In the genomic region with DNA sequence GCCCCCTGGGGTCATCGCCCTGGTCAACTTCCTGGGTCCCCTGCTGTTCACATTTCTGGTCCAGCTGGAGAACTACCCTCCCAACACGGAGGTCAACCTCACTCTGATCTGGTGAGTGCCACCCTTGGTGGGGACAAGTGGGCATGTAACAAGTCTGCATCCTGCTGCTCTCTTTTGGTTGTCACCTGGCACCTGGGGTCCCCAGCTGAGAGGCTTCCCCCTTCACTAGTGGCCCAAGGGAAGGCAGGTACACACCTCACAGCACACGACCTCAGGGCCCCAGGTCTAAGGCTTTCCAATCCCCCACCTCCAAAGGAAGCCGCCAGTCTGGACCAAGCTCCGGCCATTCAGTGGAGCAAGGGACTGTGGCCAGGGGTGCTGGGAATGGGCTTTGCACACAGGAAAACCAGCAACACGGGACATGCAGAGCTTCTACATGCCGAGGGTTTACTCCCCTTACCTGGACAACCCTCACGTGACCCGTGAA, we compare ENCODE assay signal across 21 cellular contexts. TPM values are rescaled to one million over a fixed set of nuclear protein-coding genes. Genes with fewer than 3 reads are reported as not detected.
DNase-seq lines count a peak whose midpoint lies in the region; ATAC-seq and TF ChIP-seq lines count a peak whose summit lies in the region.
"Had no signal": no experiment of that assay in that cellular context is flagged by ENCODE, and none has a peak within 500 bp of the region (broad histone marks: within the 10 kb centered on the region; RNA-seq: fewer than 3 reads in every experiment).

No MANE protein-coding gene starts in this region.

- TF ChIP-seq CTCF in WTC11 (IDR thresholded peaks at IDR 0.05): no peak

- H3K27me3 ChIP-seq in BLaER1: no peaks in the 10 kb centered on the region
- no peaks in the 10 kb centered on the region for H3K27me3 ChIP-seq in naive thymus-derived CD4-positive, alpha-beta T cell (ENCODE audit: control insufficient read depth in 2 of 2, insufficient read depth in 2 of 2, low read length in 2 of 2)

- H3K36me3 Mint-ChIP-seq in WTC11: no peaks in the 10 kb centered on the region
- peaks cover 8 to 53% (median 34%) of the 10 kb centered on the region in 5 donors for H3K36me3 Mint-ChIP-seq in naive thymus-derived CD4-positive, alpha-beta T cell

- no peak overlapping the region for H3K27ac Mint-ChIP-seq in WTC11
- peak overlapping the region in 6 of 9 donors; percentile 17 to 94 (median 85) for H3K27ac Mint-ChIP-seq in naive thymus-derived CD4-positive, alpha-beta T cell

- peak overlapping the region; percentile 100 for H3K4me2 ChIP-seq in BLaER1

- peak overlapping the region; percentile 59 for H3K27ac ChIP-seq in BLaER1
- H3K27ac ChIP-seq in naive thymus-derived CD4-positive, alpha-beta T cell (ENCODE audit: low read depth, low read length): no peak overlapping the region
- H3K27ac ChIP-seq: esophagus squamous epithelium, gastrocnemius medialis, VCaP had no signal

- H3K9ac ChIP-seq in BLaER1: no peak overlapping the region

- peaks cover 31% of the 10 kb centered on the region for H3K36me3 ChIP-seq in BLaER1
- H3K36me3 ChIP-seq in naive thymus-derived CD4-positive, alpha-beta T cell (ENCODE audit: control insufficient read depth in 2 of 3, insufficient read depth in 3 of 3, low read length in 3 of 3): peaks cover 26 to 81% (median 40%) of the 10 kb centered on the region in 3 experiments
- H3K36me3 ChIP-seq: esophagus squamous epithelium, gastrocnemius medialis had no signal

- H3K4me1 Mint-ChIP-seq in WTC11: peaks cover 37% of the 10 kb centered on the region
- peaks cover 53 to 71% (median 62%) of the 10 kb centered on the region in 7 donors for H3K4me1 Mint-ChIP-seq in naive thymus-derived CD4-positive, alpha-beta T cell

- H3K4me3 Mint-ChIP-seq in WTC11: no peak overlapping the region
- H3K4me3 Mint-ChIP-seq in naive thymus-derived CD4-positive, alpha-beta T cell: peak overlapping the region in 8 of 10 donors; percentile 55 to 99 (median 90)

- ATAC-seq in WTC11: no peak
- ATAC-seq in naive thymus-derived CD4-positive, alpha-beta T cell: no peak
- ATAC-seq in HG02678 (IDR thresholded peaks at IDR 0.05; ENCODE audit: unreplicated experiment): no peak

- H3K9me3 Mint-ChIP-seq in WTC11: no peaks in the 10 kb centered on the region
- peaks cover 0 to 9% (median 0%) of the 10 kb centered on the region in 11 donors for H3K9me3 Mint-ChIP-seq in naive thymus-derived CD4-positive, alpha-beta T cell

- H3K4me1 ChIP-seq in BLaER1: peaks cover 90% of the 10 kb centered on the region
- H3K4me1 ChIP-seq in naive thymus-derived CD4-positive, alpha-beta T cell (ENCODE audit: control insufficient read depth in 2 of 2, insufficient read depth in 2 of 2, low read length in 2 of 2): peaks cover 50 to 63% of the 10 kb centered on the region in 2 donors

- POLR2A ChIA-PET in WTC11 (lab: Charles Lee): no interaction called here
- POLR2A ChIA-PET in naive thymus-derived CD4-positive, alpha-beta T cell (lab: Charles Lee): interaction anchor here (0.9 to 27.3 kb wide), 11 partner anchors 5 to 694 kb away, joined by 3 to 898 read pairs (median 5); a partner anchor contains a TSS

- no peak overlapping the region for H3K4me3 ChIP-seq in BLaER1
- H3K4me3 ChIP-seq in naive thymus-derived CD4-positive, alpha-beta T cell (ENCODE audit: low read length): no peak overlapping the region
- H3K4me3 ChIP-seq: esophagus squamous epithelium, gastrocnemius medialis had no signal

- CTCF ChIA-PET in WTC11 (lab: Charles Lee): interaction anchor here (0.7 to 10.2 kb wide), 13 partner anchors 17 to 177 kb away, joined by 3 to 82 read pairs (median 3); a partner anchor contains a TSS
- CTCF ChIA-PET in naive thymus-derived CD4-positive, alpha-beta T cell (lab: Charles Lee): interaction anchor here (0.6 to 6.3 kb wide), 12 partner anchors 9 to 117 kb away, joined by 3 to 59 read pairs (median 5); a partner anchor contains a TSS

- H3K27me3 Mint-ChIP-seq in WTC11 (ENCODE audit: low read depth): peaks cover 17% of the 10 kb centered on the region
- peaks cover 0 to 3% (median 0%) of the 10 kb centered on the region in 5 donors for H3K27me3 Mint-ChIP-seq in naive thymus-derived CD4-positive, alpha-beta T cell

- DNase-seq in activated CD4-positive, alpha-beta T cell treated with anti-CD3 and anti-CD28 coated beads for 1 hour: peak; percentile 7
- no peak for DNase-seq in activated CD4-positive, alpha-beta T cell treated with anti-CD3 and anti-CD28 coated beads, Interleukin-2, amount 50 U/mL, for 48 hours
- DNase-seq in WTC11 (ENCODE audit: low spot score): no peak
- DNase-seq in naive thymus-derived CD4-positive, alpha-beta T cell: no peak
- no peak for DNase-seq in NCI-H82 treated with DMSO at 0.1 percent for 48 hours (lab: John Stamatoyannopoulos, UW; ENCODE audit: unreplicated experiment)
- no peak for DNase-seq in NCI-H187 (lab: John Stamatoyannopoulos, UW)
- DNase-seq: esophagus squamous epithelium, gastrocnemius medialis, hippocampal formation, NCI-H1105, NCI-H2029 treated with DMSO at 0.1 percent for 48 hours, NCI-H446, SIG-M5 had no signal

- H4K20me1 ChIP-seq in BLaER1: peaks cover 31% of the 10 kb centered on the region

- no peaks in the 10 kb centered on the region for H3K9me3 ChIP-seq in BLaER1
- no peaks in the 10 kb centered on the region for H3K9me3 ChIP-seq in naive thymus-derived CD4-positive, alpha-beta T cell (ENCODE audit: control insufficient read depth in 2 of 3, low read length in 3 of 3)
- H3K9me3 ChIP-seq: esophagus squamous epithelium, gastrocnemius medialis had no signal

- intact Hi-C loops in naive thymus-derived CD4-positive, alpha-beta T cell (cut with micrococcal nuclease): loop anchor here (1.0 to 5.0 kb wide), 13 partner anchors 10 to 1398 kb away; a partner anchor contains a TSS

TF ChIP-seq in WTC11, 78 proteins besides CTCF, POLR2A, EP300 and RAD21 (continues in another document):
- TF ChIP-seq, protein P1, sequence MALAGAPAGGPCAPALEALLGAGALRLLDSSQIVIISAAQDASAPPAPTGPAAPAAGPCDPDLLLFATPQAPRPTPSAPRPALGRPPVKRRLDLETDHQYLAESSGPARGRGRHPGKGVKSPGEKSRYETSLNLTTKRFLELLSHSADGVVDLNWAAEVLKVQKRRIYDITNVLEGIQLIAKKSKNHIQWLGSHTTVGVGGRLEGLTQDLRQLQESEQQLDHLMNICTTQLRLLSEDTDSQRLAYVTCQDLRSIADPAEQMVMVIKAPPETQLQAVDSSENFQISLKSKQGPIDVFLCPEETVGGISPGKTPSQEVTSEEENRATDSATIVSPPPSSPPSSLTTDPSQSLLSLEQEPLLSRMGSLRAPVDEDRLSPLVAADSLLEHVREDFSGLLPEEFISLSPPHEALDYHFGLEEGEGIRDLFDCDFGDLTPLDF (CRISPR knock-in tag; IDR thresholded peaks at IDR 0.05): no peak
- TF ChIP-seq, protein P2, sequence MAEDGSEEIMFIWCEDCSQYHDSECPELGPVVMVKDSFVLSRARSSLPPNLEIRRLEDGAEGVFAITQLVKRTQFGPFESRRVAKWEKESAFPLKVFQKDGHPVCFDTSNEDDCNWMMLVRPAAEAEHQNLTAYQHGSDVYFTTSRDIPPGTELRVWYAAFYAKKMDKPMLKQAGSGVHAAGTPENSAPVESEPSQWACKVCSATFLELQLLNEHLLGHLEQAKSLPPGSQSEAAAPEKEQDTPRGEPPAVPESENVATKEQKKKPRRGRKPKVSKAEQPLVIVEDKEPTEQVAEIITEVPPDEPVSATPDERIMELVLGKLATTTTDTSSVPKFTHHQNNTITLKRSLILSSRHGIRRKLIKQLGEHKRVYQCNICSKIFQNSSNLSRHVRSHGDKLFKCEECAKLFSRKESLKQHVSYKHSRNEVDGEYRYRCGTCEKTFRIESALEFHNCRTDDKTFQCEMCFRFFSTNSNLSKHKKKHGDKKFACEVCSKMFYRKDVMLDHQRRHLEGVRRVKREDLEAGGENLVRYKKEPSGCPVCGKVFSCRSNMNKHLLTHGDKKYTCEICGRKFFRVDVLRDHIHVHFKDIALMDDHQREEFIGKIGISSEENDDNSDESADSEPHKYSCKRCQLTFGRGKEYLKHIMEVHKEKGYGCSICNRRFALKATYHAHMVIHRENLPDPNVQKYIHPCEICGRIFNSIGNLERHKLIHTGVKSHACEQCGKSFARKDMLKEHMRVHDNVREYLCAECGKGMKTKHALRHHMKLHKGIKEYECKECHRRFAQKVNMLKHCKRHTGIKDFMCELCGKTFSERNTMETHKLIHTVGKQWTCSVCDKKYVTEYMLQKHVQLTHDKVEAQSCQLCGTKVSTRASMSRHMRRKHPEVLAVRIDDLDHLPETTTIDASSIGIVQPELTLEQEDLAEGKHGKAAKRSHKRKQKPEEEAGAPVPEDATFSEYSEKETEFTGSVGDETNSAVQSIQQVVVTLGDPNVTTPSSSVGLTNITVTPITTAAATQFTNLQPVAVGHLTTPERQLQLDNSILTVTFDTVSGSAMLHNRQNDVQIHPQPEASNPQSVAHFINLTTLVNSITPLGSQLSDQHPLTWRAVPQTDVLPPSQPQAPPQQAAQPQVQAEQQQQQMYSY (CRISPR knock-in tag; IDR thresholded peaks at IDR 0.05): no peak
- TF ChIP-seq NR1H2 (CRISPR knock-in tag; IDR thresholded peaks at IDR 0.05): 0 out of 2 replicates have a peak, but pooled peaks have one; percentile 16
- no peak for TF ChIP-seq ESRRA (CRISPR knock-in tag; IDR thresholded peaks at IDR 0.05; ENCODE audit: borderline replicate concordance)

RNA-seq across cellular contexts. Expression of a gene that starts 4.4 kb away (rescaled TPM):
- total RNA-seq in WTC11 (2021): 2.9 to 3.7 TPM (median 3.1 TPM) in 3 replicates
- total RNA-seq in naive thymus-derived CD4-positive, alpha-beta T cell: 100 to 1,000 TPM; 423 to 593 (median 509) TPM
- 100 to 1,000 TPM in 1 of 2 donors, 10 to 100 TPM in 1; 94.4 to 217 TPM for polyA plus RNA-seq in naive thymus-derived CD4-positive, alpha-beta T cell

RNA-seq across cellular contexts. Expression of a gene that starts 6.4 kb away (rescaled TPM):
- total RNA-seq in WTC11 (2021): 90.9 to 120 TPM (median 93.2 TPM) in 3 replicates
- 100 to 1,000 TPM; 574 to 808 (median 773) TPM for total RNA-seq in naive thymus-derived CD4-positive, alpha-beta T cell
- polyA plus RNA-seq in naive thymus-derived CD4-positive, alpha-beta T cell: 100 to 1,000 TPM; 165 to 247 TPM

RNA-seq across cellular contexts. Expression of a gene that starts 11.2 kb away (rescaled TPM):
- not detected in 3 replicates for total RNA-seq in WTC11 (2021)
- total RNA-seq in naive thymus-derived CD4-positive, alpha-beta T cell: 1 to 10 TPM in 1 of 5 experiments, under 1 TPM in 1, not detected in 3; 0.10 to 1.0 TPM
- not detected for polyA plus RNA-seq in naive thymus-derived CD4-positive, alpha-beta T cell
- total RNA-seq: A172; Calu3; gastrocnemius medialis; mononuclear cell; T-helper 2 cell treated with Interferon-gamma antibody and Interleukin-4, amounts not matched to agents 100 ng/mL and 5 ng/mL, for 36 hours had no signal
- polyA plus RNA-seq: liver had no signal

RNA-seq across cellular contexts. Expression of a gene that starts 33.4 kb away (rescaled TPM):
- total RNA-seq in WTC11 (2021): 47.7 to 50.3 TPM (median 50.2 TPM) in 3 replicates
- total RNA-seq in naive thymus-derived CD4-positive, alpha-beta T cell: 100 to 1,000 TPM in 1 of 5 experiments, 10 to 100 TPM in 4; 47.6 to 109 (median 58.6) TPM
- 100 to 1,000 TPM in 1 of 2 donors, 10 to 100 TPM in 1; 94.6 to 118 TPM for polyA plus RNA-seq in naive thymus-derived CD4-positive, alpha-beta T cell

RNA-seq across cellular contexts. Expression of a gene that starts 51.9 kb away (rescaled TPM):
- 72.5 to 84.1 TPM (median 82.6 TPM) in 3 replicates for total RNA-seq in WTC11 (2021)
- total RNA-seq in naive thymus-derived CD4-positive, alpha-beta T cell: 10 to 100 TPM in 1 of 5 experiments, 1 to 10 TPM in 1, under 1 TPM in 1, not detected in 2; 0.29 to 57.7 (median 1.0) TPM
- under 1 TPM; 0.20 to 0.28 TPM for polyA plus RNA-seq in naive thymus-derived CD4-positive, alpha-beta T cell

Comparison
In these comparisons a context has a peak if more than half of its experiments do, and no peak if none do; other contexts are left out.
1. RNA of a gene that starts 4.4 kb away (total RNA-seq): 423 to 593 TPM in naive thymus-derived CD4-positive, alpha-beta T cell; 2.9 to 3.7 TPM in WTC11; every median in the first group is over 10 times any median in the second.